In genomic region chr5:145906401-145906800, GRCh38 we compare ENCODE assay signal across 1 cellular context.
TF ChIP-seq lines count a peak whose summit lies in the region.

No MANE protein-coding gene starts in this region.

TF ChIP-seq in GM23338, 12 proteins besides CTCF, POLR2A, EP300 and RAD21:
- no peak for TF ChIP-seq REST (IDR thresholded peaks at IDR 0.05; ENCODE audit: unreplicated experiment)
